Comparison of ENCODE assay signal across 12 cellular contexts in the genomic region with DNA sequence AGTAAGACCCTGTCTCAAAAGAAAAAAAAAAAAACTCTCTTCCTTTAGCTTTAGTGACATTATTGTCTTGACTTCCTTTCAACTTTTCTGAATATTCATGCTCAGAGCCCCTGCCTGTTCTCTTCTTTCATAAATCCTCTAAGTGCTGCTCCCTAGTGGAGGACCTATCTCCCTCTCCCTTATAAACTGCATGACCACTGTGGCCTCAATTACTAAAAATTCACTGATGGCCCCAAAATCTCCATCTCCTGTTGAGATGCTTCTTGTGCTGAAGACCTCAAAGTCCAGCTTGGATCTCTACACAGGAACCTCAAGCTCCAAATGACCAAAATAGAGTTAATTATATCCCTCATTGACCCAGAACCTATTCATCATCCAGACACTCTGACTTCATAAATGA. TPM values are rescaled to one million over a fixed set of nuclear protein-coding genes. Genes with fewer than 3 reads are reported as not detected.
DNase-seq lines count a peak whose midpoint lies in the region; ATAC-seq and TF ChIP-seq lines count a peak whose summit lies in the region.
"Had no signal": no experiment of that assay in that cellular context is flagged by ENCODE, and none has a peak within 500 bp of the region (broad histone marks: within the 10 kb centered on the region; RNA-seq: fewer than 3 reads in every experiment).

No MANE protein-coding gene starts in this region.

- H3K9ac ChIP-seq in Karpas-422 (ENCODE audit: low read length), result no peak overlapping the region

- no peak overlapping the region for H3K4me3 Mint-ChIP-seq in activated naive CD4-positive, alpha-beta T cell treated with anti-CD3 and anti-CD28 coated beads for 36 hours
- no peak overlapping the region for H3K4me3 Mint-ChIP-seq in activated CD8-positive, alpha-beta T cell treated with anti-CD3 and anti-CD28 coated beads for 36 hours
- H3K4me3 Mint-ChIP-seq in progenitor cell of endocrine pancreas (ENCODE audit: low read depth), result no peak overlapping the region

- no peaks in the 10 kb centered on the region for H4K20me1 ChIP-seq in Karpas-422 (ENCODE audit: insufficient read depth, low read depth, low read length)

- peaks cover 16% of the 10 kb centered on the region for H3K4me1 Mint-ChIP-seq in activated naive CD4-positive, alpha-beta T cell treated with anti-CD3 and anti-CD28 coated beads for 36 hours (ENCODE audit: low read depth)
- peaks cover 30% of the 10 kb centered on the region for H3K4me1 Mint-ChIP-seq in activated CD8-positive, alpha-beta T cell treated with anti-CD3 and anti-CD28 coated beads for 36 hours (ENCODE audit: low read depth)
- H3K4me1 Mint-ChIP-seq in progenitor cell of endocrine pancreas (ENCODE audit: low read depth), result peaks cover 6% of the 10 kb centered on the region

- no peak overlapping the region for H3K27ac Mint-ChIP-seq in activated naive CD4-positive, alpha-beta T cell treated with anti-CD3 and anti-CD28 coated beads for 36 hours
- peak overlapping the region; percentile 19 for H3K27ac Mint-ChIP-seq in activated CD8-positive, alpha-beta T cell treated with anti-CD3 and anti-CD28 coated beads for 36 hours
- peak overlapping the region; percentile 19 for H3K27ac Mint-ChIP-seq in progenitor cell of endocrine pancreas

- ATAC-seq in activated CD8-positive, alpha-beta T cell treated with anti-CD3 and anti-CD28 coated beads for 36 hours, result peak; percentile 80
- ATAC-seq in GM21786 (IDR thresholded peaks at IDR 0.05; ENCODE audit: unreplicated experiment) (no peak), GM19395 (IDR thresholded peaks at IDR 0.05; ENCODE audit: unreplicated experiment) (no peak)

- H3K27me3 Mint-ChIP-seq in activated naive CD4-positive, alpha-beta T cell treated with anti-CD3 and anti-CD28 coated beads for 36 hours (ENCODE audit: low read depth), result no peaks in the 10 kb centered on the region
- H3K27me3 Mint-ChIP-seq in activated CD8-positive, alpha-beta T cell treated with anti-CD3 and anti-CD28 coated beads for 36 hours, result no peaks in the 10 kb centered on the region
- no peaks in the 10 kb centered on the region for H3K27me3 Mint-ChIP-seq in progenitor cell of endocrine pancreas

- no peaks in the 10 kb centered on the region for H3K79me2 ChIP-seq in Karpas-422 (ENCODE audit: low read length)

- intact Hi-C loops in activated naive CD4-positive, alpha-beta T cell treated with anti-CD3 and anti-CD28 coated beads for 36 hours (cut with micrococcal nuclease), result loop anchor here (1.0 to 5.0 kb wide), 4 partner anchors 42 to 195 kb away; no protein-coding TSS in a partner anchor
- intact Hi-C loops in activated CD8-positive, alpha-beta T cell treated with anti-CD3 and anti-CD28 coated beads for 36 hours (cut with micrococcal nuclease), result loop anchor here (1.0 kb wide), 1 partner anchor 42 kb away; no protein-coding TSS in a partner anchor

- POLR2A ChIA-PET in activated CD8-positive, alpha-beta T cell treated with anti-CD3 and anti-CD28 coated beads for 36 hours (lab: Charles Lee), result interaction anchor here (1.6 kb wide), 1 partner anchor 40 kb away, joined by 10 read pairs; no protein-coding TSS in a partner anchor

- H3K4me3 ChIP-seq in Karpas-422 (ENCODE audit: low read length), result no peak overlapping the region
- H3K4me3 ChIP-seq: SK-N-MC, thoracic aorta had no signal

- H3K9me3 Mint-ChIP-seq in activated naive CD4-positive, alpha-beta T cell treated with anti-CD3 and anti-CD28 coated beads for 36 hours, result no peaks in the 10 kb centered on the region
- H3K9me3 Mint-ChIP-seq in activated CD8-positive, alpha-beta T cell treated with anti-CD3 and anti-CD28 coated beads for 36 hours, result no peaks in the 10 kb centered on the region
- peaks cover 3% of the 10 kb centered on the region for H3K9me3 Mint-ChIP-seq in progenitor cell of endocrine pancreas (ENCODE audit: low read depth)

- H3K4me2 ChIP-seq in Karpas-422 (ENCODE audit: low read depth, low read length, poor library complexity, severe bottlenecking), result no peak overlapping the region

- CTCF ChIA-PET in activated naive CD4-positive, alpha-beta T cell treated with anti-CD3 and anti-CD28 coated beads for 36 hours (lab: Charles Lee), result interaction anchor here (0.6 to 2.3 kb wide), 15 partner anchors 15 to 806 kb away, joined by 3 to 14 read pairs (median 5); a partner anchor contains a TSS
- CTCF ChIA-PET in activated CD8-positive, alpha-beta T cell treated with anti-CD3 and anti-CD28 coated beads for 36 hours (lab: Charles Lee), result interaction anchor here (0.8 to 8.5 kb wide), 26 partner anchors 8 to 195 kb away, joined by 3 to 104 read pairs (median 6); a partner anchor contains a TSS

- H3K9me2 ChIP-seq in Karpas-422 (replicated peaks; ENCODE audit: insufficient read depth, low read length), result no peaks in the 10 kb centered on the region

- H3K27ac ChIP-seq in Karpas-422 (ENCODE audit: low read length), result no peak overlapping the region
- H3K27ac ChIP-seq: SK-N-MC, thoracic aorta had no signal

- in situ Hi-C loops in G401 (cut with HindIII; ENCODE audit: low sequenced_read_pairs), result no loop called here

- no peak overlapping the region for H2AFZ ChIP-seq in Karpas-422 (ENCODE audit: low read length)

- H3K4me1 ChIP-seq in Karpas-422 (ENCODE audit: low read length), result no peaks in the 10 kb centered on the region

- DNase-seq in activated naive CD4-positive, alpha-beta T cell treated with anti-CD3 and anti-CD28 coated beads for 36 hours, result peak; percentile 14
- DNase-seq in activated naive CD4-positive, alpha-beta T cell treated with anti-CD3 and anti-CD28 coated beads, Interleukin-2, amount 50 U/mL, for 16 hours, result no peak
- DNase-seq in Karpas-422, result peak; percentile 50
- peak; percentile 28 for DNase-seq in activated CD8-positive, alpha-beta T cell treated with anti-CD3 and anti-CD28 coated beads for 36 hours
- DNase-seq in progenitor cell of endocrine pancreas (ENCODE audit: low spot score, unreplicated experiment), result no peak
- no peak for DNase-seq in G401 (ENCODE audit: low spot score)
- DNase-seq: kidney glomerular epithelial cell, NCI-H2171 treated with DMSO at 0.1 percent for 48 hours had no signal

- no peaks in the 10 kb centered on the region for H3K9me3 ChIP-seq in Karpas-422 (ENCODE audit: low read length)
- H3K9me3 ChIP-seq: thoracic aorta had no signal

- H3K27me3 ChIP-seq in Karpas-422 (ENCODE audit: low read length), result no peaks in the 10 kb centered on the region

- no peaks in the 10 kb centered on the region for H3K36me3 Mint-ChIP-seq in activated naive CD4-positive, alpha-beta T cell treated with anti-CD3 and anti-CD28 coated beads for 36 hours (ENCODE audit: low read depth)
- H3K36me3 Mint-ChIP-seq in activated CD8-positive, alpha-beta T cell treated with anti-CD3 and anti-CD28 coated beads for 36 hours (ENCODE audit: low read depth), result no peaks in the 10 kb centered on the region
- H3K36me3 Mint-ChIP-seq in progenitor cell of endocrine pancreas (ENCODE audit: insufficient read depth), result no peaks in the 10 kb centered on the region

- H3K36me3 ChIP-seq in Karpas-422 (ENCODE audit: insufficient read depth, low read length), result no peaks in the 10 kb centered on the region
- H3K36me3 ChIP-seq: thoracic aorta had no signal

- TF ChIP-seq CTCF in activated CD8-positive, alpha-beta T cell treated with anti-CD3 and anti-CD28 coated beads for 36 hours (IDR thresholded peaks at IDR 0.05), result peak; percentile 60
- no peak for TF ChIP-seq CTCF in progenitor cell of endocrine pancreas (IDR thresholded peaks at IDR 0.05; ENCODE audit: unreplicated experiment)

RNA-seq across cellular contexts. Expression of a gene that starts 7.8 kb away (rescaled TPM):
- total RNA-seq in activated naive CD4-positive, alpha-beta T cell treated with anti-CD3 and anti-CD28 coated beads for 36 hours, result not detected
- not detected in 2 replicates for total RNA-seq in Karpas-422 (2014; rRNA removed; shearing (Covaris generic); ENCODE audit: low replicate concordance)
- not detected for total RNA-seq in activated CD8-positive, alpha-beta T cell treated with anti-CD3 and anti-CD28 coated beads for 36 hours
- total RNA-seq in progenitor cell of endocrine pancreas, result 0.33 TPM in 1 of 2 replicates, not detected in the other
- not detected in 2 replicates for total RNA-seq in G401 (2014; rRNA removed; shearing (Covaris generic))

RNA-seq across cellular contexts. Expression of a gene that starts 14.5 kb away (rescaled TPM):
- under 1 TPM in 1 of 2 experiments, not detected in 1; 0.15 TPM for total RNA-seq in activated naive CD4-positive, alpha-beta T cell treated with anti-CD3 and anti-CD28 coated beads for 36 hours
- not detected in 2 replicates for total RNA-seq in Karpas-422 (2014; rRNA removed; shearing (Covaris generic); ENCODE audit: low replicate concordance)
- total RNA-seq in activated CD8-positive, alpha-beta T cell treated with anti-CD3 and anti-CD28 coated beads for 36 hours, result 1 to 10 TPM; 1.4 to 1.8 TPM
- total RNA-seq in progenitor cell of endocrine pancreas, result not detected in 2 replicates
- total RNA-seq in G401 (2014; rRNA removed; shearing (Covaris generic)), result not detected in 2 replicates

Comparison
In these comparisons a context has a peak if more than half of its experiments do, and no peak if none do; other contexts are left out.
1. DNase-seq: peak in activated naive CD4-positive, alpha-beta T cell treated with anti-CD3 and anti-CD28 coated beads for 36 hours (single experiment), Karpas-422 (single experiment) and activated CD8-positive, alpha-beta T cell treated with anti-CD3 and anti-CD28 coated beads for 36 hours (single experiment); none in activated naive CD4-positive, alpha-beta T cell treated with anti-CD3 and anti-CD28 coated beads, Interleukin-2, amount 50 U/mL, for 16 hours (single experiment), progenitor cell of endocrine pancreas (single experiment) and G401 (single experiment).